8 cellular contexts compared by ENCODE assay signal in genomic region chr10:5071411-5072198, GRCh38. TPM values are rescaled to one million over a fixed set of nuclear protein-coding genes. Genes with fewer than 3 reads are reported as not detected.
DNase-seq lines count a peak whose midpoint lies in the region; ATAC-seq and TF ChIP-seq lines count a peak whose summit lies in the region.

No MANE protein-coding gene starts in this region.

- DNase-seq in Caki2 (ENCODE audit: low read depth) (peak; percentile 100), NCI-H460 (ENCODE audit: extremely low read depth, low read depth) (peak; percentile 84), epithelial cell of esophagus (ENCODE audit: low read depth) (peak; percentile 92), mucosa of descending colon (peak in 2 of 3 donors; percentile 38 to 63), 8988T (no peak)
- DNase-seq in stimulated activated CD8-positive, alpha-beta memory T cell treated with anti-CD3 and anti-CD28 coated beads, Interleukin-4, amount 100 ng/mL, for 48 hours, result no peak

- no peaks in the 10 kb centered on the region for H3K9me3 ChIP-seq in mucosa of descending colon

- ATAC-seq in mucosa of descending colon (peak; percentile 96), GM21786 (IDR thresholded peaks at IDR 0.05; ENCODE audit: unreplicated experiment) (no peak), GM21381 (IDR thresholded peaks at IDR 0.05; ENCODE audit: unreplicated experiment) (no peak)

- H3K4me3 ChIP-seq in epithelial cell of esophagus (ENCODE audit: low read length) (no peak overlapping the region), mucosa of descending colon (no peak overlapping the region)

- no peaks in the 10 kb centered on the region for H3K36me3 ChIP-seq in mucosa of descending colon (ENCODE audit: low read depth)

- intact Hi-C loops in mucosa of descending colon (cut with DNase I, micrococcal nuclease), result no loop called here

- peaks cover 14% of the 10 kb centered on the region for H3K4me1 ChIP-seq in mucosa of descending colon (ENCODE audit: low read depth)

- in situ Hi-C loops in Caki2 (cut with HindIII; ENCODE audit: low pct_unique_long_range_greater_than_20kb, low sequenced_read_pairs), result no loop called here

- no peak for TF ChIP-seq CTCF in epithelial cell of esophagus (IDR thresholded peaks at IDR 0.05; ENCODE audit: insufficient read depth, low read depth, low read length, missing control alignments)
- no peak for TF ChIP-seq CTCF in mucosa of descending colon (IDR thresholded peaks at IDR 0.05)

RNA-seq across cellular contexts. Expression of gene AKR1C3, which starts 22.6 kb away (rescaled TPM):
- 3,253 and 3,825 TPM in 2 replicates for total RNA-seq in Caki2 (2014; rRNA removed; shearing (Covaris generic); ENCODE audit: low replicate concordance)
- 818 and 909 TPM in 2 replicates for total RNA-seq in NCI-H460 (2014; rRNA removed; shearing (Covaris generic))
- polyA plus RNA-seq in NCI-H460 (2014; cell fraction: nucleus; rRNA removed), result 748 and 826 TPM in 2 replicates
- 100 to 1,000 TPM; 110 to 384 (median 308) TPM for total RNA-seq in mucosa of descending colon

Comparison
In these comparisons a context has a peak if more than half of its experiments do, and no peak if none do; other contexts are left out.
1. DNase-seq: peak in Caki2 (single experiment), NCI-H460 (single experiment), epithelial cell of esophagus (single experiment) and mucosa of descending colon (2 of 3); none in 8988T (single experiment) and stimulated activated CD8-positive, alpha-beta memory T cell treated with anti-CD3 and anti-CD28 coated beads, Interleukin-4, amount 100 ng/mL, for 48 hours (single experiment).